Comparison of ENCODE assay signal across 1 cellular context in genomic region chr11:10294289-10294953, GRCh38.
TF ChIP-seq lines count a peak whose summit lies in the region.

No MANE protein-coding gene starts in this region.

TF ChIP-seq in neural cell, 6 proteins besides CTCF, POLR2A, EP300 and RAD21 (continued from another document):
- TF ChIP-seq EZH2 (IDR thresholded peaks at IDR 0.05; ENCODE audit: borderline replicate concordance, insufficient read depth, low read length, poor library complexity, severe bottlenecking), result no peak
- no peak for TF ChIP-seq POLR2AphosphoS5 (IDR thresholded peaks at IDR 0.05)
- no peak for TF ChIP-seq TAF1 (IDR thresholded peaks at IDR 0.05; ENCODE audit: low read depth)
- TF ChIP-seq MXI1 (conservative IDR thresholded peaks at IDR 0.05; ENCODE audit: poor library complexity, severe bottlenecking), result no peak
